In genomic region chr22:34113381-34113780, GRCh38 we compare ENCODE assay signal across 16 cellular contexts.
"Had no signal": no experiment of that assay in that cellular context is flagged by ENCODE, and none has a peak within 500 bp of the region (broad histone marks: within the 10 kb centered on the region; RNA-seq: fewer than 3 reads in every experiment).

No MANE protein-coding gene starts in this region.

- DNase-seq: colonic mucosa; dermis blood vessel endothelial cell; esophagus squamous epithelium; foreskin fibroblast; kidney; left cardiac atrium; left ventricle myocardium inferior; naive thymus-derived CD4-positive, alpha-beta T cell; nephron progenitor cell; sigmoid colon; stimulated activated CD4-positive, alpha-beta T cell treated with anti-CD3 and anti-CD28 coated beads, Interleukin-2, amount 100 ng/mL, for 24 hours; stimulated activated CD4-positive, alpha-beta T cell treated with anti-CD3 and anti-CD28 coated beads, Interleukin-4, amount 100 ng/mL, for 4 hours; stimulated activated naive B cell treated with anti-CD40 and anti-IgM and Interleukin-4, amounts not matched to agents 10 μg/mL and 1 μg/mL and 100 μg/mL, for 72 hours; stimulated activated naive CD8-positive, alpha-beta T cell treated with anti-CD3 and anti-CD28 coated beads, Interleukin-15, amount 100 ng/mL, for 72 hours; testis; upper lobe of right lung had no signal

- ATAC-seq: left cardiac atrium; naive thymus-derived CD4-positive, alpha-beta T cell; stimulated activated naive B cell treated with anti-CD40 and anti-IgM and Interleukin-4, amounts not matched to agents 10 μg/mL and 1 μg/mL and 100 μg/mL, for 72 hours; stimulated activated naive CD8-positive, alpha-beta T cell treated with anti-CD3 and anti-CD28 coated beads, Interleukin-15, amount 100 ng/mL, for 72 hours; upper lobe of right lung had no signal
